10 cellular contexts compared by ENCODE assay signal in genomic region chr15:70092462-70092850, GRCh38. TPM values are rescaled to one million over a fixed set of nuclear protein-coding genes. Genes with fewer than 3 reads are reported as not detected.
DNase-seq lines count a peak whose midpoint lies in the region; ATAC-seq, FAIRE-seq and TF ChIP-seq lines count a peak whose summit lies in the region.
"Had no signal": no experiment of that assay in that cellular context is flagged by ENCODE, and none has a peak within 500 bp of the region (broad histone marks: within the 10 kb centered on the region; RNA-seq: fewer than 3 reads in every experiment).

No MANE protein-coding gene starts in this region.

- H3K36me3 Mint-ChIP-seq in stimulated activated naive CD8-positive, alpha-beta T cell treated with anti-CD3 and anti-CD28 coated beads, Interleukin-15, Interleukin-2, amounts not matched to agents 100 ng/mL and 50 ng/mL, for 24 hours (ENCODE audit: low read depth) = peaks cover 70% of the 10 kb centered on the region
- peaks cover 29% of the 10 kb centered on the region for H3K36me3 Mint-ChIP-seq in astrocyte (ENCODE audit: low read depth, unreplicated experiment)

- FAIRE-seq in astrocyte (lab: Jason Lieb, UNC) (no peak), pancreas (lab: Jason Lieb, UNC) (no peak)

- ATAC-seq in stimulated activated naive CD8-positive, alpha-beta T cell treated with anti-CD3 and anti-CD28 coated beads, Interleukin-15, Interleukin-2, amounts not matched to agents 100 U/mL and 50 U/mL, for 24 hours = no peak
- ATAC-seq in GM21515 (IDR thresholded peaks at IDR 0.05; ENCODE audit: unreplicated experiment) (no peak), pancreas (no peak)

- H3K4me1 ChIP-seq in astrocyte (ENCODE audit: insufficient read depth, low read length) = peaks cover 44% of the 10 kb centered on the region
- peaks cover 61 to 63% of the 10 kb centered on the region in 2 donors for H3K4me1 ChIP-seq in mucosa of rectum (ENCODE audit: control insufficient read depth in 2 of 2, insufficient read depth in 2 of 2, low read length in 2 of 2)
- peaks cover 21 to 42% (median 29%) of the 10 kb centered on the region in 3 donors for H3K4me1 ChIP-seq in pancreas

- H3K27me3 Mint-ChIP-seq in stimulated activated naive CD8-positive, alpha-beta T cell treated with anti-CD3 and anti-CD28 coated beads, Interleukin-15, Interleukin-2, amounts not matched to agents 100 ng/mL and 50 ng/mL, for 24 hours = no peaks in the 10 kb centered on the region
- peaks cover 9% of the 10 kb centered on the region for H3K27me3 Mint-ChIP-seq in astrocyte (ENCODE audit: low read depth, unreplicated experiment)

- H3K9me3 Mint-ChIP-seq in stimulated activated naive CD8-positive, alpha-beta T cell treated with anti-CD3 and anti-CD28 coated beads, Interleukin-15, Interleukin-2, amounts not matched to agents 100 ng/mL and 50 ng/mL, for 24 hours = no peaks in the 10 kb centered on the region
- H3K9me3 Mint-ChIP-seq in astrocyte (ENCODE audit: unreplicated experiment) = no peaks in the 10 kb centered on the region

- no peak overlapping the region for H3K27ac Mint-ChIP-seq in stimulated activated naive CD8-positive, alpha-beta T cell treated with anti-CD3 and anti-CD28 coated beads, Interleukin-15, Interleukin-2, amounts not matched to agents 100 ng/mL and 50 ng/mL, for 24 hours
- no peak overlapping the region for H3K27ac Mint-ChIP-seq in astrocyte (ENCODE audit: unreplicated experiment)

- peaks cover 95% of the 10 kb centered on the region for H3K79me2 ChIP-seq in astrocyte (ENCODE audit: insufficient read depth, low read length)

- no peak overlapping the region for H2AFZ ChIP-seq in astrocyte (ENCODE audit: low read depth, low read length)

- DNase-seq in stimulated activated naive CD8-positive, alpha-beta T cell treated with anti-CD3 and anti-CD28 coated beads, Interleukin-15, Interleukin-2, amounts not matched to agents 100 U/mL and 50 U/mL, for 24 hours = no peak
- DNase-seq in astrocyte (ENCODE audit: low read depth) (no peak), germinal center (ENCODE audit: low spot score) (no peak), pancreas (no peak)
- no peak for DNase-seq in effector CD4-positive, alpha-beta T cell
- DNase-seq: KG1, left ventricle myocardium inferior had no signal

- H4K20me1 ChIP-seq in astrocyte (ENCODE audit: insufficient read depth, low read length) = peaks cover 87% of the 10 kb centered on the region

- H3K9me3 ChIP-seq in astrocyte (ENCODE audit: insufficient read depth, low read depth, low read length) (no peaks in the 10 kb centered on the region), mucosa of rectum (ENCODE audit: control insufficient read depth in 2 of 2, low read length in 2 of 2) (no peaks in the 10 kb centered on the region), pancreas (no peaks in the 10 kb centered on the region)
- H3K9me3 ChIP-seq: left ventricle myocardium inferior had no signal

- TF ChIP-seq CTCF in astrocyte (IDR thresholded peaks at IDR 0.05; ENCODE audit: insufficient read depth, low read depth, low read length) (no peak), pancreas (IDR thresholded peaks at IDR 0.05) (no peak)

- H3K27me3 ChIP-seq in astrocyte (ENCODE audit: insufficient read depth, low read length) (no peaks in the 10 kb centered on the region), mucosa of rectum (ENCODE audit: control insufficient read depth in 2 of 2, insufficient read depth in 2 of 2, low read length in 2 of 2) (no peaks in the 10 kb centered on the region), pancreas (no peaks in the 10 kb centered on the region)

- H3K4me3 ChIP-seq in astrocyte (ENCODE audit: insufficient read depth, low read depth, low read length) = no peak overlapping the region
- peak overlapping the region; percentile 49 to 92 for H3K4me3 ChIP-seq in mucosa of rectum (ENCODE audit: low read length in 2 of 2)
- no peak overlapping the region for H3K4me3 ChIP-seq in pancreas

- H3K4me1 Mint-ChIP-seq in stimulated activated naive CD8-positive, alpha-beta T cell treated with anti-CD3 and anti-CD28 coated beads, Interleukin-15, Interleukin-2, amounts not matched to agents 100 ng/mL and 50 ng/mL, for 24 hours (ENCODE audit: low read depth) = peaks cover 73% of the 10 kb centered on the region
- H3K4me1 Mint-ChIP-seq in astrocyte (ENCODE audit: low read depth, unreplicated experiment) = peaks cover 48% of the 10 kb centered on the region

- H3K36me3 ChIP-seq in astrocyte (ENCODE audit: insufficient read depth, low read length) = peaks cover 16% of the 10 kb centered on the region
- peaks cover 0 to 24% of the 10 kb centered on the region in 2 donors for H3K36me3 ChIP-seq in mucosa of rectum (ENCODE audit: control insufficient read depth in 2 of 2, insufficient read depth in 2 of 2, low read length in 2 of 2)
- H3K36me3 ChIP-seq in pancreas = peaks cover 0 to 4% (median 0%) of the 10 kb centered on the region in 3 donors

- H3K9ac ChIP-seq in astrocyte (ENCODE audit: low read length) = no peak overlapping the region
- peak overlapping the region; percentile 1 to 41 for H3K9ac ChIP-seq in mucosa of rectum (ENCODE audit: low read depth in 1 of 2, low read length in 2 of 2)

- H3K4me3 Mint-ChIP-seq in stimulated activated naive CD8-positive, alpha-beta T cell treated with anti-CD3 and anti-CD28 coated beads, Interleukin-15, Interleukin-2, amounts not matched to agents 100 ng/mL and 50 ng/mL, for 24 hours = peak overlapping the region; percentile 11
- H3K4me3 Mint-ChIP-seq in astrocyte (ENCODE audit: unreplicated experiment) = no peak overlapping the region

- H3K4me2 ChIP-seq in astrocyte (ENCODE audit: low read length) = peak overlapping the region; percentile 98

- intact Hi-C loops in pancreas (cut with DNase I) = no loop called here

- WGBS in pancreas, 2 donors = 77 to 82% methylated on average over 6 of the region's 6 CpGs

- H3K27ac ChIP-seq in astrocyte (ENCODE audit: low read depth, low read length) (no peak overlapping the region), mucosa of rectum (ENCODE audit: low read depth in 2 of 2, low read length in 2 of 2) (peak overlapping the region; percentile 38 to 71), pancreas (no peak overlapping the region)
- H3K27ac ChIP-seq: left ventricle myocardium inferior had no signal

RNA-seq across cellular contexts. Expression of gene TLE3, which starts 5.3 kb away (rescaled TPM):
- total RNA-seq in astrocyte (45.4 and 61.0 TPM in 2 replicates), pancreas (10 to 100 TPM; 13.9 to 37.2 (median 21.7) TPM)
- 10 to 100 TPM; 12.5 to 13.0 TPM for polyA plus RNA-seq in pancreas

Comparison
In these comparisons a context has a peak if more than half of its experiments do, and no peak if none do; other contexts are left out.
1. H3K27ac ChIP-seq: peak in mucosa of rectum (2 of 2); none in astrocyte (single experiment) and pancreas (0 of 4).
2. H3K4me3 ChIP-seq: peak in mucosa of rectum (2 of 2); none in astrocyte (single experiment) and pancreas (0 of 4).